19 cellular contexts compared by ENCODE assay signal in the genomic region with DNA sequence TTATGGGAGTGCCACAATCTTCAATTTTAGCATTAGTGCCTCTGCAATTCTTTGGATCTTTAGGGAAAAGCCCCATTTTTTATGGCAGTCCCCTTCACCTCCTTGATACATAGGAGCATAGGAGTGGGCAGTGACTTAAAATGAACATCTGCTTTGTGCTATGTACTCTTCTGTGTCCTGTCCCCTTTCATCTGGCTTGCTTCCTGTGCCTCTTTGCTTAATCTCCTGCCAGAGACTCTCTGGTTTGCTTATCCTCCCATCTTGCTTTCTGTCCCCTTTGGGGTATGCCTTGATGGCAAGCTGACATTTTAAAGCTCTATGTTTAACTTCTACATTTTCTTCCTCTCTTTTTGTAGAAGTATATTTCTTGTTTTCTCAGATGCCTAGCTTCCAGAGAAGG. TPM values are rescaled to one million over a fixed set of nuclear protein-coding genes. Genes with fewer than 3 reads are reported as not detected.
DNase-seq lines count a peak whose midpoint lies in the region; ATAC-seq lines count a peak whose summit lies in the region.
"Had no signal": no experiment of that assay in that cellular context is flagged by ENCODE, and none has a peak within 500 bp of the region (broad histone marks: within the 10 kb centered on the region; RNA-seq: fewer than 3 reads in every experiment).

No MANE protein-coding gene starts in this region.

- CTCF ChIA-PET in activated CD4-positive, alpha-beta memory T cell treated with anti-CD3 and anti-CD28 coated beads, Interleukin-2, amount 10 ng/mL, durations not matched to agents 7 days and 5 days (lab: Charles Lee): no interaction called here

- no peak overlapping the region for H3K4me3 Mint-ChIP-seq in activated naive CD4-positive, alpha-beta T cell treated with anti-CD3 and anti-CD28 coated beads, Interleukin-2, amount 50 U/mL, for 24 hours
- H3K4me3 Mint-ChIP-seq in activated CD4-positive, alpha-beta memory T cell treated with anti-CD3 and anti-CD28 coated beads, Interleukin-2, amount 10 ng/mL, durations not matched to agents 7 days and 5 days: no peak overlapping the region
- no peak overlapping the region for H3K4me3 Mint-ChIP-seq in dendritic cell treated with granulocyte-macrophage colony-stimulating factor and Interleukin-4, amounts not matched to agents 40 ng/mL and 50 ng/mL, for 4 days
- H3K4me3 Mint-ChIP-seq: activated T-cell treated with anti-CD3 and anti-CD28 coated beads, Interleukin-2, amount 50 U/mL, for 4 hours had no signal

- no peaks in the 10 kb centered on the region for H3K27me3 Mint-ChIP-seq in activated naive CD4-positive, alpha-beta T cell treated with anti-CD3 and anti-CD28 coated beads, Interleukin-2, amount 50 U/mL, for 24 hours
- no peaks in the 10 kb centered on the region for H3K27me3 Mint-ChIP-seq in activated CD4-positive, alpha-beta memory T cell treated with anti-CD3 and anti-CD28 coated beads, Interleukin-2, amount 10 ng/mL, durations not matched to agents 7 days and 5 days
- no peaks in the 10 kb centered on the region for H3K27me3 Mint-ChIP-seq in dendritic cell treated with granulocyte-macrophage colony-stimulating factor and Interleukin-4, amounts not matched to agents 40 ng/mL and 50 ng/mL, for 4 days

- ATAC-seq in GM18502 (IDR thresholded peaks at IDR 0.05; ENCODE audit: poor library complexity, unreplicated experiment): no peak
- ATAC-seq: activated T-cell treated with anti-CD3 and anti-CD28 coated beads, Interleukin-2, amount 50 U/mL, for 4 hours; body of pancreas; gastrocnemius medialis; HCT116; left lobe of liver had no signal

- POLR2A ChIA-PET in activated CD4-positive, alpha-beta memory T cell treated with anti-CD3 and anti-CD28 coated beads, Interleukin-2, amount 10 ng/mL, durations not matched to agents 7 days and 5 days (lab: Charles Lee): interaction anchor here (0.6 to 1.3 kb wide), 2 partner anchors 12 to 14 kb away, joined by 3 to 4 read pairs; a partner anchor contains a TSS

- no peaks in the 10 kb centered on the region for H3K9me3 Mint-ChIP-seq in activated naive CD4-positive, alpha-beta T cell treated with anti-CD3 and anti-CD28 coated beads, Interleukin-2, amount 50 U/mL, for 24 hours
- no peaks in the 10 kb centered on the region for H3K9me3 Mint-ChIP-seq in activated CD4-positive, alpha-beta memory T cell treated with anti-CD3 and anti-CD28 coated beads, Interleukin-2, amount 10 ng/mL, durations not matched to agents 7 days and 5 days
- H3K9me3 Mint-ChIP-seq in dendritic cell treated with granulocyte-macrophage colony-stimulating factor and Interleukin-4, amounts not matched to agents 40 ng/mL and 50 ng/mL, for 4 days: no peaks in the 10 kb centered on the region
- H3K9me3 Mint-ChIP-seq: activated T-cell treated with anti-CD3 and anti-CD28 coated beads, Interleukin-2, amount 50 U/mL, for 4 hours had no signal

- H3K27ac Mint-ChIP-seq in activated naive CD4-positive, alpha-beta T cell treated with anti-CD3 and anti-CD28 coated beads, Interleukin-2, amount 50 U/mL, for 24 hours: peak overlapping the region; percentile 70
- peak overlapping the region; percentile 32 for H3K27ac Mint-ChIP-seq in activated CD4-positive, alpha-beta memory T cell treated with anti-CD3 and anti-CD28 coated beads, Interleukin-2, amount 10 ng/mL, durations not matched to agents 7 days and 5 days
- H3K27ac Mint-ChIP-seq in dendritic cell treated with granulocyte-macrophage colony-stimulating factor and Interleukin-4, amounts not matched to agents 40 ng/mL and 50 ng/mL, for 4 days: peak overlapping the region; percentile 63

- no peak for DNase-seq in activated naive CD4-positive, alpha-beta T cell treated with Interleukin-2 at 50 U/mL for 16 hours
- DNase-seq in activated CD4-positive, alpha-beta memory T cell treated with anti-CD3 and anti-CD28 coated beads, Interleukin-2, amount 10 ng/mL, durations not matched to agents 7 days and 5 days: no peak
- no peak for DNase-seq in NCI-H2107 treated with DMSO at 0.1 percent for 48 hours (lab: John Stamatoyannopoulos, UW; ENCODE audit: unreplicated experiment)
- no peak for DNase-seq in NCI-H2227 (lab: John Stamatoyannopoulos, UW; ENCODE audit: unreplicated experiment)
- DNase-seq: activated T-cell treated with anti-CD3 and anti-CD28 coated beads, Interleukin-2, amount 50 U/mL, for 4 hours; body of pancreas; C1 segment of cervical spinal cord; gastrocnemius medialis; hippocampal formation; Karpas-422; NCI-H2171; NCI-H526 treated with DMSO at 0.1 percent for 48 hours; SJCRH30; stimulated activated CD4-positive, alpha-beta T cell treated with anti-CD3 and anti-CD28 coated beads, Interleukin-1b, Interleukin-23, amount 100 ng/mL, for 48 hours had no signal

- H3K36me3 Mint-ChIP-seq in activated naive CD4-positive, alpha-beta T cell treated with anti-CD3 and anti-CD28 coated beads, Interleukin-2, amount 50 U/mL, for 24 hours: peaks cover 13% of the 10 kb centered on the region
- peaks cover 79% of the 10 kb centered on the region for H3K36me3 Mint-ChIP-seq in activated CD4-positive, alpha-beta memory T cell treated with anti-CD3 and anti-CD28 coated beads, Interleukin-2, amount 10 ng/mL, durations not matched to agents 7 days and 5 days (ENCODE audit: low read depth)
- H3K36me3 Mint-ChIP-seq in dendritic cell treated with granulocyte-macrophage colony-stimulating factor and Interleukin-4, amounts not matched to agents 40 ng/mL and 50 ng/mL, for 4 days (ENCODE audit: low read depth): peaks cover 86% of the 10 kb centered on the region

- intact Hi-C loops in dendritic cell treated with granulocyte-macrophage colony-stimulating factor and Interleukin-4, amounts not matched to agents 40 ng/mL and 50 ng/mL, for 4 days (cut with micrococcal nuclease): no loop called here

- H3K4me1 Mint-ChIP-seq in activated naive CD4-positive, alpha-beta T cell treated with anti-CD3 and anti-CD28 coated beads, Interleukin-2, amount 50 U/mL, for 24 hours: peaks cover 70% of the 10 kb centered on the region
- peaks cover 66% of the 10 kb centered on the region for H3K4me1 Mint-ChIP-seq in activated CD4-positive, alpha-beta memory T cell treated with anti-CD3 and anti-CD28 coated beads, Interleukin-2, amount 10 ng/mL, durations not matched to agents 7 days and 5 days
- peaks cover 23% of the 10 kb centered on the region for H3K4me1 Mint-ChIP-seq in dendritic cell treated with granulocyte-macrophage colony-stimulating factor and Interleukin-4, amounts not matched to agents 40 ng/mL and 50 ng/mL, for 4 days (ENCODE audit: low read depth)

RNA-seq across cellular contexts. Expression of a gene that starts 12.3 kb away (rescaled TPM):
- 1,000 to 10,000 TPM; 1,048 to 1,050 TPM for total RNA-seq in activated CD4-positive, alpha-beta memory T cell treated with anti-CD3 and anti-CD28 coated beads, Interleukin-2, amount 10 ng/mL, durations not matched to agents 7 days and 5 days

RNA-seq across cellular contexts. Expression of a gene that starts 23.1 kb away (rescaled TPM):
- 10 to 100 TPM; 18.0 to 18.8 TPM for total RNA-seq in activated CD4-positive, alpha-beta memory T cell treated with anti-CD3 and anti-CD28 coated beads, Interleukin-2, amount 10 ng/mL, durations not matched to agents 7 days and 5 days
